ENCODE assay signal across 8 cellular contexts in the genomic region with DNA sequence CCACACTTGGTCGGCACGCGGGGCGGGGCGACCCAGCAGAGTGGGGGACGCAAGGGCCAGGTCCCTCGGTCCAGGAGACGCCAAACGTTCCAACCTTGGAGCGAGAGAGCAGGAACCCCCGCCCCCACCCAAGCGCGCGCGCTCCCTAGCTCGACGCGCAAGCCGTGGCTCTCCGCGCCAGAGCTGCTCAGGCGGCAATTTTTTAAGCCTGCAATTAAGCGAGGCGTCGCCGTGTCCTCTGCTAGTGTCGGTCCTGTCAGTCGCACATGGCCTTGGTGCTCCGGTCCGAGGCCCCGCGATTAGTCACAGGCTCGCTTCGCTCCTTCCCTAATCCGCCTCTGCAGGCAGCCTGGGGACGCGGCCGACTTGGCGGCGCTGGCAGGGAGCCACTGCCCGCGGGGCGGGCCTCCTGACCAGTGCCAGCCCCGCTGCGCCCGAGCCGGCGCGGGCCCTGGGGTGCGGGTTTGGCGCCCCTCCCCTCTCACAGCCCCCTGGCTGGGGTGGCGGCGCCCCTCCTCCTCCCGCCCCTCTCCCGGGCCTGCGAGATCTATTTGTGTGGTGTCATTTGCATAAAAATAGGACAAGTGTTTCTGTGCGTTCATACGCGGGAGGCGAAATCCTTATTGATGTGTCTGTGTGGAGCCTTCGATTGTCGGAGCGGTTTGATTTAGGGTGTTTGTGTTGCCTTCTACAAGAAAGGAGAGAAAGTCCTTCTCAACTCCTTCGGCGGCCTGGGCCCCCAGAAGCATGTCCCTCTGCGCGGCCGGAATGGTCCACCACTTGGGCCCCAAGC. TPM values are rescaled to one million over a fixed set of nuclear protein-coding genes. Genes with fewer than 3 reads are reported as not detected.
A peak's percentile ranks its signal among the peaks of the same experiment; 100 is the strongest.
DNase-seq lines count a peak whose midpoint lies in the region; ATAC-seq, FAIRE-seq and TF ChIP-seq lines count a peak whose summit lies in the region.

No MANE protein-coding gene starts in this region.

- ATAC-seq in mucosa of descending colon (peak; percentile 43), HG03378 (IDR thresholded peaks at IDR 0.05; ENCODE audit: unreplicated experiment) (no peak)

- H3K9me3 ChIP-seq in PC-9 (ENCODE audit: insufficient read depth, low read depth) (no peaks in the 10 kb centered on the region), mucosa of descending colon (no peaks in the 10 kb centered on the region), vagina (no peaks in the 10 kb centered on the region)

- no peak for DNase-seq in GM12891 (ENCODE audit: insufficient read length, low spot score)
- DNase-seq in PC-9 = peak; percentile 53 to 64
- peak; percentile 83 for DNase-seq in ecto neural progenitor cell (ENCODE audit: low spot score)
- peak; percentile 55 to 85 (median 78) for DNase-seq in mucosa of descending colon
- DNase-seq in vagina (ENCODE audit: extremely low spot score in 2 of 2) = no peak
- no peak for DNase-seq in SIG-M5 (lab: John Stamatoyannopoulos, UW)

- H3K27me3 ChIP-seq in PC-9 (ENCODE audit: insufficient read depth, low read depth) (no peaks in the 10 kb centered on the region), vagina (no peaks in the 10 kb centered on the region)

- no peaks in the 10 kb centered on the region for H3F3A ChIP-seq in PC-9 (ENCODE audit: insufficient read depth, low read depth)

- intact Hi-C loops in PC-9 (cut with micrococcal nuclease; ENCODE audit: unreplicated experiment) (loop anchor here (5.0 kb wide), 1 partner anchor 45 kb away; no protein-coding TSS in a partner anchor), mucosa of descending colon (cut with DNase I, micrococcal nuclease) (no loop called here), vagina (cut with DNase I) (loop anchor here (5.0 to 10.0 kb wide), 3 partner anchors 45 to 1303 kb away; a partner anchor contains a TSS)

- H2AFZ ChIP-seq in PC-9 = no peak overlapping the region

- POLR2A ChIA-PET in PC-9 (lab: Charles Lee; ENCODE audit: unreplicated experiment) = interaction anchor here (0.7 kb wide), 1 partner anchor 9 kb away, joined by 3 read pairs; no protein-coding TSS in a partner anchor

- no peaks in the 10 kb centered on the region for H4K20me1 ChIP-seq in PC-9 (ENCODE audit: insufficient read depth)

- no peaks in the 10 kb centered on the region for H3K4me1 ChIP-seq in PC-9 (replicated peaks; ENCODE audit: insufficient read depth)
- H3K4me1 ChIP-seq in mucosa of descending colon (ENCODE audit: low read depth) = peaks cover 12% of the 10 kb centered on the region
- peaks cover 35% of the 10 kb centered on the region for H3K4me1 ChIP-seq in vagina

- TF ChIP-seq CTCF in 22Rv1 (IDR thresholded peaks at IDR 0.05) = no peak
- TF ChIP-seq CTCF in PC-9 (conservative IDR thresholded peaks at IDR 0.05) = no peak
- no peak for TF ChIP-seq CTCF in mucosa of descending colon (IDR thresholded peaks at IDR 0.05)
- TF ChIP-seq CTCF in vagina (IDR thresholded peaks at IDR 0.05) = no peak

- CTCF ChIA-PET in PC-9 (lab: Charles Lee) = no interaction called here

- no TSS peak for BruUV-seq in PC-9 (replicated peaks; lab: Mats Ljungman, UMichigan)

- H3K4me2 ChIP-seq in PC-9 = peak overlapping the region; percentile 66

- TF ChIP-seq POLR2A in GM12891 (IDR thresholded peaks at IDR 0.05; ENCODE audit: low read depth, low read length) = no peak
- TF ChIP-seq POLR2A in vagina (IDR thresholded peaks at IDR 0.05) = no peak

- FAIRE-seq in GM12891 (lab: Jason Lieb, UNC) = peak; percentile 43

- H3K36me3 ChIP-seq in PC-9 (ENCODE audit: low read depth) (no peaks in the 10 kb centered on the region), mucosa of descending colon (ENCODE audit: low read depth) (no peaks in the 10 kb centered on the region), vagina (no peaks in the 10 kb centered on the region)

- H3K4me3 ChIP-seq in PC-9 = peak overlapping the region; percentile 54
- no peak overlapping the region for H3K4me3 ChIP-seq in mucosa of descending colon
- H3K4me3 ChIP-seq in vagina = peak overlapping the region; percentile 46 to 64

- peaks cover 10% of the 10 kb centered on the region; the same call in 1 of the 2 replicates for H3K79me2 ChIP-seq in PC-9 (ENCODE audit: low read depth)

- H3K9me2 ChIP-seq in PC-9 (ENCODE audit: insufficient read depth) = no peaks in the 10 kb centered on the region

- H3K27ac ChIP-seq in 22Rv1 (peak overlapping the region; percentile 98), PC-9 (peak overlapping the region; percentile 54), vagina (peak overlapping the region; percentile 62)

TF ChIP-seq in GM12891, 5 proteins besides CTCF, POLR2A, EP300 and RAD21:
- no peak for TF ChIP-seq POLR2AphosphoS5 (IDR thresholded peaks at IDR 0.05; ENCODE audit: low read depth, low read length)
- TF ChIP-seq PAX5 (IDR thresholded peaks at IDR 0.05; ENCODE audit: insufficient read depth, low read length, severe bottlenecking) = no peak
- no peak for TF ChIP-seq TAF1 (IDR thresholded peaks at IDR 0.05; ENCODE audit: low read depth, low read length)
- no peak for TF ChIP-seq POU2F2 (IDR thresholded peaks at IDR 0.05; ENCODE audit: low read depth, low read length)
- no peak for TF ChIP-seq SPI1 (IDR thresholded peaks at IDR 0.05; ENCODE audit: low read depth, low read length)
TF ChIP-seq in GM12891: peak in this region for 0.

RNA-seq across cellular contexts. Expression of a gene that starts 9.7 kb away (rescaled TPM):
- 5.5 TPM for polyA plus RNA-seq in GM12891 (2012; ENCODE audit: low read depth, missing spikeins)
- 0.68 and 1.5 TPM in 2 replicates for total RNA-seq in PC-9 (2021)
- 10 to 100 TPM; 18.7 to 26.3 (median 23.6) TPM for total RNA-seq in mucosa of descending colon
- total RNA-seq in vagina = 19.9 TPM

Comparison
In these comparisons a context has a peak if more than half of its experiments do, and no peak if none do; other contexts are left out.
1. DNase-seq: peak in PC-9 (2 of 2), ecto neural progenitor cell (single experiment) and mucosa of descending colon (3 of 3); none in GM12891 (single experiment), vagina (0 of 2) and SIG-M5 (single experiment).
2. intact Hi-C loops: an anchor here in PC-9 (5.0 kb wide) and vagina (5.0 to 10.0 kb wide); none called in mucosa of descending colon.
3. Peak in every context shown above with its lines, with median percentiles within 50 percentile points of each other: H3K27ac ChIP-seq.